1 cellular context compared by ENCODE assay signal in the genomic region with DNA sequence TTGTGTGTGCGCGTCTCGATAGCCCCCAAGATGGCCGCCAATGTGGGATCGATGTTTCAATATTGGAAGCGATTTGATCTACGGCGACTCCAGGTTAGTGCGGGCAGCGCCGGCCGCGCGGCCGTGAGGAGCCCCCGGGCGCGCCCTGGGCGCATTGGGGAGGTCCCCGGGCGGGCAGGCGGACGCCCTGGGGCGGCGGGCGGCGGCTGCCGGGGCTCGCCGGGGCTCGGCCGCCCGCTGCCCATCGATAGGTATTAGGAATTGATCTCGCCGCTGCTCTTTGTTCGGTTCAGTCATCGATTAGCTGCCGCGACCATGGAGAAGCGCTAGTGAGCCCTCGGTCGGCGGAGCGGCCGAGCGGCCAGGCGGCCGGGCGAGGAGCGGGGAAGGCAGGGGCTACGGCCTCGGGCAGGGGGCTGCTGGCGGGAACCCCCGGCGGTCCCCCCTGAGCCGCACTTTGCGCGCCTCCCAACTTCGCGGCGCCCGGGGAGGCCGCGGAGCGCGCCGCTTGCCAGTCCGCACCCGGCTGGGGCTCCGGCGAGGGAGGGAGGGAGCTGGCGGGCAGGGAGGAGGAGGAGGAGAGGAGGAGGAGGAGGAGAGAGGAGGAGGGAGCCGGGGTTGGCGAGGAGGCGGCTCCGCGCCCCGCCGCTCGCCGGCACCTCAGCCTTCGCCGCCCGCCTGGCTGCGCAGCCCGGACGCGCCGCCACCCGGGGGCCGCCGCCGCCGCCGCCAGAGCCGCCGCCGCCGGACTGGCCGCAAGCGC.
TF ChIP-seq lines count a peak whose summit lies in the region.

Gene CUX2 (plus strand): TSS at position 18 of the 763 bp plus-strand sequence.

TF ChIP-seq in GM23338, 12 proteins besides CTCF, POLR2A, EP300 and RAD21 (continued from another document):
- TF ChIP-seq ZNF462 (CRISPR knock-in tag; IDR thresholded peaks at IDR 0.05), result no peak
- TF ChIP-seq ZNF331 (CRISPR knock-in tag; IDR thresholded peaks at IDR 0.05; ENCODE audit: low read depth), result no peak
- no peak for TF ChIP-seq EZH2phosphoT487 (IDR thresholded peaks at IDR 0.05; ENCODE audit: unreplicated experiment)
- TF ChIP-seq EZH2 (IDR thresholded peaks at IDR 0.05; ENCODE audit: low read depth, unreplicated experiment), result no peak
- TF ChIP-seq CREB1 (CRISPR knock-in tag; IDR thresholded peaks at IDR 0.05; ENCODE audit: low read depth), result no peak
- TF ChIP-seq ZNF114 (CRISPR knock-in tag; IDR thresholded peaks at IDR 0.05), result no peak
